8 cellular contexts compared by ENCODE assay signal in genomic region chr1:114670083-114671010, GRCh38. TPM values are rescaled to one million over a fixed set of nuclear protein-coding genes. Genes with fewer than 3 reads are reported as not detected.
A peak's percentile ranks its signal among the peaks of the same experiment; 100 is the strongest.
DNase-seq lines count a peak whose midpoint lies in the region; ATAC-seq, FAIRE-seq and TF ChIP-seq lines count a peak whose summit lies in the region.

No MANE protein-coding gene starts in this region.

- H3K27me3 Mint-ChIP-seq in natural killer cell treated with Interleukin-12 subunit alpha and Interleukin-12 subunit beta and Interleukin-15 and Interleukin-18, amount 100 ng/mL, for 72 hours, result peaks cover 28 to 38% of the 10 kb centered on the region in 2 donors
- peaks cover 30 to 46% of the 10 kb centered on the region in 2 donors for H3K27me3 Mint-ChIP-seq in stimulated activated naive B cell treated with anti-CD40 and anti-IgM and Interleukin-4, amounts not matched to agents 10 μg/mL and 1 μg/mL and 100 μg/mL, for 72 hours

- H3K4me3 ChIP-seq in fibroblast of pulmonary artery (replicated peaks; ENCODE audit: low read depth, low read length), result peak overlapping the region; percentile 77

- ATAC-seq in GM21447 (IDR thresholded peaks at IDR 0.05; ENCODE audit: unreplicated experiment), result peak; percentile 99
- ATAC-seq in natural killer cell treated with Interleukin-12 subunit alpha and Interleukin-12 subunit beta and Interleukin-15 and Interleukin-18, amount 100 ng/mL, for 72 hours, result peak; percentile 100
- peak; percentile 98 to 99 for ATAC-seq in stimulated activated naive B cell treated with anti-CD40 and anti-IgM and Interleukin-4, amounts not matched to agents 10 μg/mL and 1 μg/mL and 100 μg/mL, for 72 hours (replicated peaks)

- H3K9me3 Mint-ChIP-seq in natural killer cell treated with Interleukin-12 subunit alpha and Interleukin-12 subunit beta and Interleukin-15 and Interleukin-18, amount 100 ng/mL, for 72 hours, result no peaks in the 10 kb centered on the region
- H3K9me3 Mint-ChIP-seq in stimulated activated naive B cell treated with anti-CD40 and anti-IgM and Interleukin-4, amounts not matched to agents 10 μg/mL and 1 μg/mL and 100 μg/mL, for 72 hours, result no peaks in the 10 kb centered on the region

- peak overlapping the region; percentile 87 for H3K4me3 Mint-ChIP-seq in natural killer cell treated with Interleukin-12 subunit alpha and Interleukin-12 subunit beta and Interleukin-15 and Interleukin-18, amount 100 ng/mL, for 72 hours
- H3K4me3 Mint-ChIP-seq in stimulated activated naive B cell treated with anti-CD40 and anti-IgM and Interleukin-4, amounts not matched to agents 10 μg/mL and 1 μg/mL and 100 μg/mL, for 72 hours, result peak overlapping the region; percentile 89 to 95

- H3K4me1 Mint-ChIP-seq in natural killer cell treated with Interleukin-12 subunit alpha and Interleukin-12 subunit beta and Interleukin-15 and Interleukin-18, amount 100 ng/mL, for 72 hours (ENCODE audit: low read depth in 2 of 2), result peaks cover 3 to 12% of the 10 kb centered on the region in 2 donors
- peaks cover 2 to 5% of the 10 kb centered on the region in 2 donors for H3K4me1 Mint-ChIP-seq in stimulated activated naive B cell treated with anti-CD40 and anti-IgM and Interleukin-4, amounts not matched to agents 10 μg/mL and 1 μg/mL and 100 μg/mL, for 72 hours

- TF ChIP-seq CTCF in D721Med (IDR thresholded peaks at IDR 0.05; ENCODE audit: insufficient read depth, missing control alignments) (no peak), fibroblast of pulmonary artery (IDR thresholded peaks at IDR 0.05; ENCODE audit: low read length, missing control alignments) (no peak)

- peak; percentile 67 for DNase-seq in D721Med (ENCODE audit: insufficient read length, low spot score)
- peak; percentile 77 for DNase-seq in HTR-8/SVneo (ENCODE audit: insufficient read length, low spot score)
- DNase-seq in RCC 7860 (ENCODE audit: low spot score), result peak; percentile 68
- DNase-seq in activated T-helper 9 cell treated with anti-CD3 and anti-CD28 coated beads, Interleukin-2, amount 50 U/mL, for 16 hours (ENCODE audit: low read depth), result peak; percentile 83
- DNase-seq in fibroblast of pulmonary artery (ENCODE audit: low read depth), result peak; percentile 84
- DNase-seq in natural killer cell treated with Interleukin-12 subunit alpha and Interleukin-12 subunit beta and Interleukin-15 and Interleukin-18, amount 100 ng/mL, for 72 hours (ENCODE audit: low spot score), result peak; percentile 89
- DNase-seq in stimulated activated naive B cell treated with anti-CD40 and anti-IgM and Interleukin-4, amounts not matched to agents 10 μg/mL and 1 μg/mL and 100 μg/mL, for 72 hours, result peak; percentile 75

- H3K36me3 Mint-ChIP-seq in natural killer cell treated with Interleukin-12 subunit alpha and Interleukin-12 subunit beta and Interleukin-15 and Interleukin-18, amount 100 ng/mL, for 72 hours, result no peaks in the 10 kb centered on the region
- H3K36me3 Mint-ChIP-seq in stimulated activated naive B cell treated with anti-CD40 and anti-IgM and Interleukin-4, amounts not matched to agents 10 μg/mL and 1 μg/mL and 100 μg/mL, for 72 hours, result peaks cover 0 to 1% of the 10 kb centered on the region in 2 donors

- no peak for FAIRE-seq in D721Med (lab: Jason Lieb, UNC)
- FAIRE-seq in HTR-8/SVneo (lab: Jason Lieb, UNC), result peak; percentile 64
- FAIRE-seq in RCC 7860 (lab: Jason Lieb, UNC), result no peak

- no peak overlapping the region for H3K27ac Mint-ChIP-seq in natural killer cell treated with Interleukin-12 subunit alpha and Interleukin-12 subunit beta and Interleukin-15 and Interleukin-18, amount 100 ng/mL, for 72 hours
- H3K27ac Mint-ChIP-seq in stimulated activated naive B cell treated with anti-CD40 and anti-IgM and Interleukin-4, amounts not matched to agents 10 μg/mL and 1 μg/mL and 100 μg/mL, for 72 hours, result peak overlapping the region; percentile 38

RNA-seq across cellular contexts. Expression of gene DENND2C, which starts 0.5 kb away (rescaled TPM):
- 1 to 10 TPM in 1 of 2 donors, under 1 TPM in 1; 0.81 to 1.2 TPM for total RNA-seq in natural killer cell treated with Interleukin-12 subunit alpha and Interleukin-12 subunit beta and Interleukin-15 and Interleukin-18, amount 100 ng/mL, for 72 hours

RNA-seq across cellular contexts. Expression of gene AMPD1, which starts 25.0 kb away (rescaled TPM):
- total RNA-seq in natural killer cell treated with Interleukin-12 subunit alpha and Interleukin-12 subunit beta and Interleukin-15 and Interleukin-18, amount 100 ng/mL, for 72 hours, result not detected

RNA-seq across cellular contexts. Expression of gene NRAS, which starts 46.2 kb away (rescaled TPM):
- total RNA-seq in natural killer cell treated with Interleukin-12 subunit alpha and Interleukin-12 subunit beta and Interleukin-15 and Interleukin-18, amount 100 ng/mL, for 72 hours, result 10 to 100 TPM; 51.9 to 63.2 TPM

Comparison
In these comparisons a context has a peak if more than half of its experiments do, and no peak if none do; other contexts are left out.
1. Peak in every context shown above with its lines: DNase-seq, ATAC-seq and H3K4me3 ChIP-seq.